In the genomic region with DNA sequence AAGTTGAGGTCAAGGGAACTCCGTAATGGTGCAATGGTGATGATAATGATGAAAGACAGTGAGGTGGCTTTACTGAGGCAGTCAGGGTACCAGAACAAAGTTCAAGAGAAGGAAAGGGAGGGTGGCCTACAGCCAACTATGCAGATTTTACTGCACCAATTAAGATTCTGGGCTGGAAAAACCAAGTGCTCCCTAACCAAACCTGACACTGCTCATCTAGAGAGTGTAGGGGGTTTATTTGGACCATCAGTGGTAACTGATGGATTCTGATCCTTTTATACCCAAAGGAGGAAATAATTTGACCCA, we compare ENCODE assay signal across 15 cellular contexts. TPM values are rescaled to one million over a fixed set of nuclear protein-coding genes. Genes with fewer than 3 reads are reported as not detected.
A peak's percentile ranks its signal among the peaks of the same experiment; 100 is the strongest.
DNase-seq lines count a peak whose midpoint lies in the region; TF ChIP-seq lines count a peak whose summit lies in the region.
"Had no signal": no experiment of that assay in that cellular context is flagged by ENCODE, and none has a peak within 500 bp of the region (broad histone marks: within the 10 kb centered on the region; RNA-seq: fewer than 3 reads in every experiment).

No MANE protein-coding gene starts in this region.

- TF ChIP-seq POLR2A in testis (IDR thresholded peaks at IDR 0.05) (no peak), thyroid gland (IDR thresholded peaks at IDR 0.05) (no peak)

- intact Hi-C loops in testis (cut with DNase I; ENCODE audit: low total_unique reads) (no loop called here), thyroid gland (cut with DNase I) (no loop called here)

- no peak overlapping the region for H3K27ac Mint-ChIP-seq in activated T-cell treated with anti-CD3 and anti-CD28 coated beads, Interleukin-2, amount 50 U/mL, for 24 hours
- H3K27ac Mint-ChIP-seq in brain (peak overlapping the region; percentile 19 to 95 (median 81)), mesothelial cell of epicardium (peak overlapping the region; percentile 82)

- H3K4me3 ChIP-seq in testis: peak overlapping the region; percentile 41 to 66
- no peak overlapping the region for H3K4me3 ChIP-seq in thyroid gland (replicated peaks in 1 of 3)

- H3K4me1 Mint-ChIP-seq in activated T-cell treated with anti-CD3 and anti-CD28 coated beads, Interleukin-2, amount 50 U/mL, for 24 hours (ENCODE audit: low read depth): peaks cover 10% of the 10 kb centered on the region
- H3K4me1 Mint-ChIP-seq in brain (peaks cover 31% of the 10 kb centered on the region), mesothelial cell of epicardium (peaks cover 8% of the 10 kb centered on the region)

- 64 to 81% methylated on average over 1 of the region's 1 CpG for WGBS in testis, 2 donors
- 70 to 91% methylated on average over 1 of the region's 1 CpG for WGBS in thyroid gland, 2 donors

- no peaks in the 10 kb centered on the region for H3K9me3 Mint-ChIP-seq in activated T-cell treated with anti-CD3 and anti-CD28 coated beads, Interleukin-2, amount 50 U/mL, for 24 hours
- peaks cover 0 to 5% (median 4%) of the 10 kb centered on the region in 5 experiments for H3K9me3 Mint-ChIP-seq in brain
- H3K9me3 Mint-ChIP-seq in mesothelial cell of epicardium: no peaks in the 10 kb centered on the region

- no peaks in the 10 kb centered on the region for H3K36me3 ChIP-seq in testis (ENCODE audit: low read depth, missing control alignments)
- H3K36me3 ChIP-seq in thyroid gland: no peaks in the 10 kb centered on the region
- H3K36me3 ChIP-seq: heart left ventricle, sigmoid colon, upper lobe of right lung had no signal

- H3K27me3 ChIP-seq in testis: no peaks in the 10 kb centered on the region
- no peaks in the 10 kb centered on the region for H3K27me3 ChIP-seq in thyroid gland

- H3K27me3 Mint-ChIP-seq in activated T-cell treated with anti-CD3 and anti-CD28 coated beads, Interleukin-2, amount 50 U/mL, for 24 hours: peaks cover 67% of the 10 kb centered on the region
- H3K27me3 Mint-ChIP-seq in brain (peaks cover 6% of the 10 kb centered on the region), mesothelial cell of epicardium (ENCODE audit: low read depth) (peaks cover 4% of the 10 kb centered on the region)

- H3K4me1 ChIP-seq in testis (no peaks in the 10 kb centered on the region), thyroid gland (peaks cover 3 to 9% of the 10 kb centered on the region in 2 donors)

- H3K36me3 Mint-ChIP-seq in activated T-cell treated with anti-CD3 and anti-CD28 coated beads, Interleukin-2, amount 50 U/mL, for 24 hours (ENCODE audit: low read depth): no peaks in the 10 kb centered on the region
- H3K36me3 Mint-ChIP-seq in brain (peaks cover 6% of the 10 kb centered on the region), mesothelial cell of epicardium (no peaks in the 10 kb centered on the region)

- DNase-seq in activated T-cell treated with anti-CD3 and anti-CD28 coated beads, Interleukin-2, amount 50 U/mL, for 24 hours: no peak
- DNase-seq in activated T-cell treated with anti-CD3 and anti-CD28 coated beads, Interleukin-2, amount 50 U/mL, for 1 hour: no peak
- DNase-seq in mesothelial cell of epicardium (ENCODE audit: low spot score in 2 of 2, unreplicated experiment in 2 of 2): no peak
- no peak for DNase-seq in testis
- DNase-seq in thyroid gland: no peak
- DNase-seq in UCSD-AML1 (lab: John Stamatoyannopoulos, UW; ENCODE audit: unreplicated experiment): no peak
- no peak for DNase-seq in NCI-H524 (lab: John Stamatoyannopoulos, UW)
- DNase-seq: ACHN, HCEC 1CT, Kasumi-1, sigmoid colon had no signal

- TF ChIP-seq CTCF in brain (conservative IDR thresholded peaks at IDR 0.05) (no peak), mesothelial cell of epicardium (IDR thresholded peaks at IDR 0.05; ENCODE audit: unreplicated experiment) (no peak), testis (IDR thresholded peaks at IDR 0.05) (no peak), thyroid gland (IDR thresholded peaks at IDR 0.05) (no peak)

- no peak overlapping the region for H3K27ac ChIP-seq in testis
- H3K27ac ChIP-seq in thyroid gland: no peak overlapping the region
- H3K27ac ChIP-seq: heart left ventricle, sigmoid colon, upper lobe of right lung had no signal

- peak overlapping the region; percentile 32 for H3K4me3 Mint-ChIP-seq in activated T-cell treated with anti-CD3 and anti-CD28 coated beads, Interleukin-2, amount 50 U/mL, for 24 hours
- H3K4me3 Mint-ChIP-seq in brain: peak overlapping the region; percentile 86 to 95 (median 90)
- H3K4me3 Mint-ChIP-seq in mesothelial cell of epicardium: peak overlapping the region; percentile 79

- H3K9me3 ChIP-seq in testis: no peaks in the 10 kb centered on the region
- no peaks in the 10 kb centered on the region for H3K9me3 ChIP-seq in thyroid gland
- H3K9me3 ChIP-seq: heart left ventricle, sigmoid colon, upper lobe of right lung had no signal

RNA-seq across cellular contexts. Expression of a gene that starts 0.4 kb away (rescaled TPM):
- polyA plus RNA-seq in brain (ENCODE audit: insufficient read depth, low read depth, low replicate concordance) (1.0 TPM), testis (ENCODE audit: insufficient read depth, low read depth, low replicate concordance) (10.1 TPM)
- total RNA-seq in mesothelial cell of epicardium (0.34 to 0.45 TPM (median 0.44 TPM) in 3 replicates), testis (10 to 100 TPM in 1 of 2 donors, 1 to 10 TPM in 1; 4.3 to 11.0 TPM), thyroid gland (under 1 TPM in 2 of 4 donors, not detected in 2; under 0.01 to 0.11 TPM)
- total RNA-seq: GM12878, sigmoid colon, upper lobe of right lung had no signal
- polyA plus RNA-seq: GM12878, sigmoid colon had no signal

RNA-seq across cellular contexts. Expression of a gene that starts 49.8 kb away (rescaled TPM):
- polyA plus RNA-seq in brain (ENCODE audit: insufficient read depth, low read depth, low replicate concordance) (674 TPM), testis (ENCODE audit: insufficient read depth, low read depth, low replicate concordance) (10.9 TPM)
- total RNA-seq in mesothelial cell of epicardium (0.34 to 0.78 TPM (median 0.53 TPM) in 3 replicates), testis (10 to 100 TPM in 1 of 2 donors, 1 to 10 TPM in 1; 8.2 to 11.1 TPM), thyroid gland (10 to 100 TPM in 2 of 4 donors, 1 to 10 TPM in 2; 3.8 to 20.8 (median 9.6) TPM)
- total RNA-seq: GM12878 had no signal

Comparison
In these comparisons a context has a peak if more than half of its experiments do, and no peak if none do; other contexts are left out.
1. H3K4me3 Mint-ChIP-seq: peak in every context shown above with its lines; median percentile 90 in brain; 79 in mesothelial cell of epicardium; 32 in activated T-cell treated with anti-CD3 and anti-CD28 coated beads, Interleukin-2, amount 50 U/mL, for 24 hours.
2. H3K4me3 ChIP-seq: peak in testis (2 of 2); none in thyroid gland (0 of 3).